Comparison of ENCODE assay signal across 13 cellular contexts in genomic region chr10:33800986-33801385, GRCh38.
DNase-seq lines count a peak whose midpoint lies in the region; ATAC-seq, FAIRE-seq and TF ChIP-seq lines count a peak whose summit lies in the region.
"Had no signal": no experiment of that assay in that cellular context is flagged by ENCODE, and none has a peak within 500 bp of the region (broad histone marks: within the 10 kb centered on the region; RNA-seq: fewer than 3 reads in every experiment).

No MANE protein-coding gene starts in this region.

- H3K4me1 ChIP-seq in psoas muscle (peaks cover 46% of the 10 kb centered on the region), pancreas (peaks cover 0 to 13% (median 0%) of the 10 kb centered on the region in 3 donors)
- H3K4me1 ChIP-seq: SJSA1 had no signal

- peak overlapping the region; percentile 67 for H3K27ac ChIP-seq in 22Rv1
- H3K27ac ChIP-seq in psoas muscle, result peak overlapping the region; percentile 95
- H3K27ac ChIP-seq in pancreas, result peak overlapping the region in 1 of 4 donors; percentile 4
- H3K27ac ChIP-seq: HL-60, SJSA1 had no signal

- TF ChIP-seq CTCF in 22Rv1 (IDR thresholded peaks at IDR 0.05), result no peak
- no peak for TF ChIP-seq CTCF in epithelial cell of esophagus (IDR thresholded peaks at IDR 0.05; ENCODE audit: insufficient read depth, low read depth, low read length, missing control alignments)
- no peak for TF ChIP-seq CTCF in psoas muscle (IDR thresholded peaks at IDR 0.05)
- TF ChIP-seq CTCF in pancreas (IDR thresholded peaks at IDR 0.05), result no peak

- in situ Hi-C loops in Caki2 (cut with HindIII; ENCODE audit: low pct_unique_long_range_greater_than_20kb, low sequenced_read_pairs), result no loop called here

- H3K4me3 ChIP-seq in epithelial cell of esophagus (ENCODE audit: low read length), result no peak overlapping the region
- no peak overlapping the region for H3K4me3 ChIP-seq in psoas muscle
- H3K4me3 ChIP-seq in pancreas, result no peak overlapping the region
- H3K4me3 ChIP-seq: SJSA1 had no signal

- H3K27me3 ChIP-seq in psoas muscle (ENCODE audit: insufficient read depth in 3 of 3, low read length in 2 of 3) (no peaks in the 10 kb centered on the region), pancreas (no peaks in the 10 kb centered on the region)
- H3K27me3 ChIP-seq: SJSA1 had no signal

- ATAC-seq in psoas muscle (peak in 3 of 4 donors; percentile 4 to 23 (median 11)), HG02840 (IDR thresholded peaks at IDR 0.05; ENCODE audit: low FRiP score, unreplicated experiment) (no peak), pancreas (no peak)

- DNase-seq in Caki2 (ENCODE audit: low read depth) (peak; percentile 23), epithelial cell of esophagus (ENCODE audit: low read depth) (peak; percentile 20), psoas muscle (no peak), NCI-H2029 treated with DMSO at 0.1 percent for 48 hours (lab: John Stamatoyannopoulos, UW) (no peak), pancreas (no peak)
- DNase-seq: AML-193; CD4-positive, CD25-positive, alpha-beta regulatory T cell; NCI-H187 treated with DMSO at 0.1 percent for 48 hours; NCI-H69 had no signal

- intact Hi-C loops in psoas muscle (cut with DNase I), result loop anchor here in 1 of 2 donors (5.0 kb wide), 1 partner anchor 469 kb away; the partner anchor contains the start of gene NRP1
- intact Hi-C loops in pancreas (cut with DNase I), result no loop called here

- no peak for FAIRE-seq in pancreas (lab: Jason Lieb, UNC)

- H3K36me3 ChIP-seq in psoas muscle (ENCODE audit: insufficient read depth in 1 of 2, low read depth in 1 of 2) (no peaks in the 10 kb centered on the region), pancreas (no peaks in the 10 kb centered on the region)
- H3K36me3 ChIP-seq: SJSA1 had no signal

- H3K9me3 ChIP-seq in psoas muscle (no peaks in the 10 kb centered on the region), pancreas (no peaks in the 10 kb centered on the region)
- H3K9me3 ChIP-seq: SJSA1 had no signal

Comparison
In these comparisons a context has a peak if more than half of its experiments do, and no peak if none do; other contexts are left out.
1. DNase-seq: peak in Caki2 (single experiment) and epithelial cell of esophagus (single experiment); none in psoas muscle (0 of 2), NCI-H2029 treated with DMSO at 0.1 percent for 48 hours (single experiment) and pancreas (0 of 6).
2. ATAC-seq: peak in psoas muscle (3 of 4); none in HG02840 (single experiment) and pancreas (0 of 4).